Comparison of ENCODE assay signal across 25 cellular contexts in genomic region chr6:10507298-10507697, GRCh38. TPM values are rescaled to one million over a fixed set of nuclear protein-coding genes. Genes with fewer than 3 reads are reported as not detected.
DNase-seq lines count a peak whose midpoint lies in the region; ATAC-seq, FAIRE-seq and TF ChIP-seq lines count a peak whose summit lies in the region.
"Had no signal": no experiment of that assay in that cellular context is flagged by ENCODE, and none has a peak within 500 bp of the region (broad histone marks: within the 10 kb centered on the region; RNA-seq: fewer than 3 reads in every experiment).

No MANE protein-coding gene starts in this region.

- H3K4me3 Mint-ChIP-seq in natural killer cell treated with Interleukin-12 subunit alpha and Interleukin-12 subunit beta and Interleukin-15 and Interleukin-18, amount 100 ng/mL, for 72 hours = no peak overlapping the region
- no peak overlapping the region for H3K4me3 Mint-ChIP-seq in natural killer cell
- H3K4me3 Mint-ChIP-seq: B cell; CD4-positive, CD25-positive, alpha-beta regulatory T cell; CD8-positive, alpha-beta T cell had no signal

- no peak overlapping the region for H3K14ac ChIP-seq in trophoblast cell (ENCODE audit: low read length)

- POLR2A ChIA-PET in K562 (lab: Yijun Ruan, JAX) = interaction anchor here (0.6 kb wide), 1 partner anchor 1125 kb away, joined by 3 read pairs; no protein-coding TSS in a partner anchor

- H4K8ac ChIP-seq in trophoblast cell (ENCODE audit: low read depth, low read length) = no peak overlapping the region

- H3K27me3 ChIP-seq in K562 (ENCODE audit: control insufficient read depth in 2 of 2, insufficient read depth in 2 of 2, low read length in 2 of 2) (peaks cover 3 to 10% of the 10 kb centered on the region in 2 experiments; a peak in 3 of 5 replicates), trophoblast cell (ENCODE audit: insufficient read depth, low read length) (no peaks in the 10 kb centered on the region), right lobe of liver (no peaks in the 10 kb centered on the region), dorsolateral prefrontal cortex (peaks cover 0 to 24% (median under 1%) of the 10 kb centered on the region in 45 donors)
- H3K27me3 ChIP-seq: BLaER1 had no signal

- no peak for FAIRE-seq in K562 (lab: Jason Lieb, UNC)
- FAIRE-seq: A204.1, D721Med, GM19239, H1 had no signal

- no peaks in the 10 kb centered on the region for H3K9me3 Mint-ChIP-seq in natural killer cell treated with Interleukin-12 subunit alpha and Interleukin-12 subunit beta and Interleukin-15 and Interleukin-18, amount 100 ng/mL, for 72 hours
- no peaks in the 10 kb centered on the region for H3K9me3 Mint-ChIP-seq in natural killer cell
- H3K9me3 Mint-ChIP-seq: CD4-positive, CD25-positive, alpha-beta regulatory T cell; CD8-positive, alpha-beta T cell had no signal

- H2BK5ac ChIP-seq in trophoblast cell (ENCODE audit: low read depth, low read length, poor library complexity) = no peak overlapping the region

- no peak for DNase-seq in natural killer cell treated with Interleukin-12 subunit alpha and Interleukin-12 subunit beta and Interleukin-15 and Interleukin-18, amount 100 ng/mL, for 72 hours (ENCODE audit: low spot score)
- no peak for DNase-seq in natural killer cell
- DNase-seq in K562 (ENCODE audit: extremely low read depth in 1 of 4, low spot score in 3 of 4) = no peak
- no peak for DNase-seq in trophoblast cell
- DNase-seq in right lobe of liver = no peak
- no peak for DNase-seq in dorsolateral prefrontal cortex
- no peak for DNase-seq in NCI-H2081 (lab: John Stamatoyannopoulos, UW)
- DNase-seq: CD4-positive, CD25-positive, alpha-beta regulatory T cell; CD8-positive, alpha-beta T cell; DMS 273 treated with DMSO at 0.1 percent for 48 hours; DMS79; EL; GF-D8; GM23248; H7; HCEC 1CT had no signal

- H3K79me1 ChIP-seq in trophoblast cell (ENCODE audit: low read length) = no peaks in the 10 kb centered on the region

- no TSS peak for BruUV-seq in K562 (replicated peaks; lab: Mats Ljungman, UMichigan)

- intact Hi-C loops in natural killer cell (cut with micrococcal nuclease) (no loop called here), K562 (cut with micrococcal nuclease) (no loop called here), right lobe of liver (cut with DNase I) (no loop called here), dorsolateral prefrontal cortex (cut with DNase I) (no loop called here)

- H3K27me3 Mint-ChIP-seq in natural killer cell treated with Interleukin-12 subunit alpha and Interleukin-12 subunit beta and Interleukin-15 and Interleukin-18, amount 100 ng/mL, for 72 hours = peaks cover 19% of the 10 kb centered on the region in 2 donors
- H3K27me3 Mint-ChIP-seq in natural killer cell (ENCODE audit: low read depth in 2 of 2) = peaks cover 7 to 22% of the 10 kb centered on the region in 2 donors

- no peak overlapping the region for H2AFZ ChIP-seq in K562 (ENCODE audit: low read depth, low read length)
- H2AFZ ChIP-seq in trophoblast cell (ENCODE audit: insufficient read depth, low read length, poor library complexity) = no peak overlapping the region
- H2AFZ ChIP-seq: GM23248 had no signal

- no peak overlapping the region for H4K91ac ChIP-seq in trophoblast cell (ENCODE audit: low read depth, low read length)

- H3K4ac ChIP-seq in trophoblast cell (ENCODE audit: low read depth, low read length) = no peak overlapping the region

- in situ Hi-C loops in K562 (cut with MboI) = no loop called here

- no peak overlapping the region for H4K12ac ChIP-seq in trophoblast cell (ENCODE audit: low read depth, low read length)

- H3K27ac Mint-ChIP-seq in natural killer cell treated with Interleukin-12 subunit alpha and Interleukin-12 subunit beta and Interleukin-15 and Interleukin-18, amount 100 ng/mL, for 72 hours = peak overlapping the region in 1 of 2 donors; percentile 24
- no peak overlapping the region for H3K27ac Mint-ChIP-seq in natural killer cell
- H3K27ac Mint-ChIP-seq: B cell; CD4-positive, CD25-positive, alpha-beta regulatory T cell; CD8-positive, alpha-beta T cell had no signal

- CTCF ChIA-PET in K562 (lab: Yijun Ruan, JAX; ENCODE audit: low intra/inter-chr PET ratio) = interaction anchor here (0.6 kb wide), 1 partner anchor 38 kb away, joined by 6 read pairs; no protein-coding TSS in a partner anchor

- H3K4me3 ChIP-seq in K562 (no peak overlapping the region), trophoblast cell (ENCODE audit: low read depth, low read length) (no peak overlapping the region), right lobe of liver (no peak overlapping the region), dorsolateral prefrontal cortex (no peak overlapping the region)
- H3K4me3 ChIP-seq: BLaER1, GM23248 had no signal

- ATAC-seq in natural killer cell treated with Interleukin-12 subunit alpha and Interleukin-12 subunit beta and Interleukin-15 and Interleukin-18, amount 100 ng/mL, for 72 hours = peak; percentile 8 to 62
- ATAC-seq in natural killer cell = no peak
- no peak for ATAC-seq in K562
- no peak for ATAC-seq in right lobe of liver
- ATAC-seq in activated CD4-positive, CD25-positive, alpha-beta regulatory T cell treated with anti-CD3 and anti-CD28 coated beads, Interleukin-2, amount 50 U/mL, for 24 hours = no peak
- ATAC-seq: CD8-positive, alpha-beta T cell had no signal

- H4K20me1 ChIP-seq in K562 (replicated peaks; ENCODE audit: control insufficient read depth, insufficient read depth, low read length) = no peaks in the 10 kb centered on the region
- H4K20me1 ChIP-seq: BLaER1 had no signal

- WGBS in K562 (ENCODE audit: insufficient coverage, low coverage, missing lambda C conversion rate) = 22% methylated on average over 6 of the region's 6 CpGs
- WGBS in trophoblast cell (ENCODE audit: extremely low coverage, insufficient coverage, insufficient read length) = no CpG with 5 or more reads among the region's 6 CpGs
- WGBS in right lobe of liver (ENCODE audit: insufficient coverage, low coverage, low lambda C conversion rate, missing lambda C conversion rate) = 55% methylated on average over 6 of the region's 6 CpGs

- H3K27ac ChIP-seq in K562 (ENCODE audit: extremely low read depth, low read depth, low read length) (no peak overlapping the region), trophoblast cell (ENCODE audit: low read depth, low read length) (no peak overlapping the region), right lobe of liver (no peak overlapping the region), dorsolateral prefrontal cortex (no peak overlapping the region)
- H3K27ac ChIP-seq: 22Rv1, BLaER1, C4-2B, GM23248 had no signal

- H3K36me3 Mint-ChIP-seq in natural killer cell treated with Interleukin-12 subunit alpha and Interleukin-12 subunit beta and Interleukin-15 and Interleukin-18, amount 100 ng/mL, for 72 hours = no peaks in the 10 kb centered on the region
- H3K36me3 Mint-ChIP-seq in natural killer cell = no peaks in the 10 kb centered on the region
- H3K36me3 Mint-ChIP-seq: CD4-positive, CD25-positive, alpha-beta regulatory T cell; CD8-positive, alpha-beta T cell had no signal

- no peaks in the 10 kb centered on the region for H3K79me2 ChIP-seq in K562 (ENCODE audit: control insufficient read depth, insufficient read depth, low read length)
- H3K79me2 ChIP-seq in trophoblast cell (ENCODE audit: control insufficient read depth, insufficient read depth, low read length, poor library complexity) = no peaks in the 10 kb centered on the region

- no peaks in the 10 kb centered on the region for H3K9me1 ChIP-seq in K562 (ENCODE audit: control insufficient read depth, insufficient read depth, low read length)

- no peak for TF ChIP-seq CTCF in natural killer cell (IDR thresholded peaks at IDR 0.05)
- TF ChIP-seq CTCF in K562 (IDR thresholded peaks at IDR 0.05 in 2 of 3, conservative IDR thresholded peaks at IDR 0.05 in 1 of 3; ENCODE audit: insufficient read depth in 2 of 3, low read depth in 1 of 3, low read length in 3 of 3) = no peak
- TF ChIP-seq CTCF in right lobe of liver (IDR thresholded peaks at IDR 0.05) = no peak
- TF ChIP-seq CTCF in dorsolateral prefrontal cortex (IDR thresholded peaks at IDR 0.05 in 54 of 56, conservative IDR thresholded peaks at IDR 0.05 in 2 of 56; ENCODE audit: low read depth in 1 of 56, partially characterized antibody in 56 of 56) = no peak

- H3K4me1 Mint-ChIP-seq in natural killer cell treated with Interleukin-12 subunit alpha and Interleukin-12 subunit beta and Interleukin-15 and Interleukin-18, amount 100 ng/mL, for 72 hours (ENCODE audit: low read depth in 2 of 2) = peaks cover 13 to 19% of the 10 kb centered on the region in 2 donors
- peaks cover 5 to 11% of the 10 kb centered on the region in 2 donors for H3K4me1 Mint-ChIP-seq in natural killer cell

- no peaks in the 10 kb centered on the region for H3K36me3 ChIP-seq in K562 (ENCODE audit: control insufficient read depth, insufficient read depth, low read length)
- no peaks in the 10 kb centered on the region for H3K36me3 ChIP-seq in trophoblast cell (ENCODE audit: control insufficient read depth in 1 of 2, insufficient read depth in 2 of 2, low read length in 2 of 2)
- no peaks in the 10 kb centered on the region for H3K36me3 ChIP-seq in right lobe of liver
- H3K36me3 ChIP-seq: BLaER1 had no signal

- no peak overlapping the region for H3K18ac ChIP-seq in trophoblast cell (ENCODE audit: low read length)

- no peak overlapping the region for H3K9ac ChIP-seq in K562 (ENCODE audit: insufficient read depth in 1 of 2, low read depth in 2 of 2, low read length in 2 of 2)
- H3K9ac ChIP-seq in trophoblast cell (ENCODE audit: low read length) = no peak overlapping the region
- H3K9ac ChIP-seq: BLaER1, GM23248 had no signal

- TF ChIP-seq EP300 in K562 (IDR thresholded peaks at IDR 0.05; ENCODE audit: low read length) = no peak

- H2AK5ac ChIP-seq in trophoblast cell (ENCODE audit: low read length) = no peak overlapping the region

- peak overlapping the region; percentile 61 for H3K23ac ChIP-seq in trophoblast cell (ENCODE audit: low read length)

- H3K4me2 ChIP-seq in K562 (ENCODE audit: insufficient read depth, low read length) = no peak overlapping the region
- H3K4me2 ChIP-seq in trophoblast cell (ENCODE audit: low read length) = no peak overlapping the region
- H3K4me2 ChIP-seq: BLaER1 had no signal

- no peak overlapping the region for H2BK12ac ChIP-seq in trophoblast cell (ENCODE audit: low read length)

- TF ChIP-seq POLR2A in K562 (conservative IDR thresholded peaks at IDR 0.05) (no peak), right lobe of liver (IDR thresholded peaks at IDR 0.05) (no peak)

- H3K4me1 ChIP-seq in K562 (replicated peaks in 1 of 2; ENCODE audit: control insufficient read depth in 2 of 2, insufficient read depth in 2 of 2, low read length in 2 of 2) (no peaks in the 10 kb centered on the region; a peak in 1 of 5 replicates), trophoblast cell (ENCODE audit: control insufficient read depth in 1 of 2, insufficient read depth in 2 of 2, low read length in 2 of 2) (peaks cover 3 to 4% of the 10 kb centered on the region in 2 experiments), right lobe of liver (no peaks in the 10 kb centered on the region)
- H3K4me1 ChIP-seq: BLaER1 had no signal

- H3K9me3 ChIP-seq in K562 (replicated peaks; ENCODE audit: control insufficient read depth, insufficient read depth, low read depth, low read length) (no peaks in the 10 kb centered on the region), trophoblast cell (ENCODE audit: insufficient read depth, low read depth, low read length) (no peaks in the 10 kb centered on the region), right lobe of liver (no peaks in the 10 kb centered on the region)
- H3K9me3 ChIP-seq: BLaER1 had no signal

- TF ChIP-seq RAD21 in K562 (CRISPR knock-in tag; conservative IDR thresholded peaks at IDR 0.05 in 1 of 2, IDR thresholded peaks at IDR 0.05 in 1 of 2) = no peak

- H2BK120ac ChIP-seq in trophoblast cell (ENCODE audit: insufficient read depth, low read length, poor library complexity) = no peak overlapping the region

RNA-seq across cellular contexts. Expression of gene GCNT2, which starts 13.9 kb away (rescaled TPM):
- total RNA-seq in natural killer cell treated with Interleukin-12 subunit alpha and Interleukin-12 subunit beta and Interleukin-15 and Interleukin-18, amount 100 ng/mL, for 72 hours = 1 to 10 TPM; 2.4 to 6.9 TPM
- total RNA-seq in natural killer cell = 1 to 10 TPM in 1 of 3 donors, under 1 TPM in 2; 0.79 to 4.7 (median 0.80) TPM
- total RNA-seq in K562 (2011; cell fraction: chromatin; rRNA removed; ENCODE audit: low replicate concordance) = 8.1 and 18.1 TPM in 2 replicates
- total RNA-seq in K562 (2011; cell fraction: nucleolus; rRNA removed) = 3.3 and 3.9 TPM in 2 replicates
- total RNA-seq in K562 (2011; cell fraction: nucleoplasm; rRNA removed) = 3.7 and 5.9 TPM in 2 replicates
- total RNA-seq in K562 (2014; rRNA removed) = 1.0 and 1.3 TPM in 2 replicates
- 2.0 and 2.2 TPM in 2 replicates for total RNA-seq in K562 (2014; rRNA removed; fragmentation: Illumina TruSeq; extraction: Trizol)
- 1.7 and 2.6 TPM in 2 replicates for total RNA-seq in K562 (2015; rRNA removed; fragmentation: Illumina TruSeq; extraction: Trizol)
- total RNA-seq in K562 (2021) = 1.3 and 1.8 TPM in 2 replicates
- 0.54 and 0.78 TPM in 2 replicates for polyA plus RNA-seq in K562 (2011; rRNA removed)
- 0.07 and 0.24 TPM in 2 replicates for polyA plus RNA-seq in K562 (2011; cell fraction: cytosol; rRNA removed)
- polyA plus RNA-seq in K562 (2011; cell fraction: nucleus; rRNA removed) = 0.52 and 0.68 TPM in 2 replicates
- polyA plus RNA-seq in K562 (2012) = 1.6 and 1.7 TPM in 2 replicates
- 1.4 and 1.6 TPM in 2 replicates for polyA plus RNA-seq in K562 (2014; fragmentation: Illumina TruSeq; extraction: Trizol)
- polyA plus RNA-seq in K562 (2014; fragmentation: Nextera tagmentation; extraction: Ambion mirVana) = 1 to 10 TPM; 1.1 to 1.4 TPM
- polyA plus RNA-seq in K562 (2014; rRNA removed) = 1.4 and 1.9 TPM in 2 replicates
- 1.2 and 1.6 TPM in 2 replicates for polyA minus RNA-seq in K562 (2011; rRNA and poly(A)+ RNA removed)
- not detected in 2 replicates for polyA minus RNA-seq in K562 (2011; cell fraction: cytosol; rRNA and poly(A)+ RNA removed)
- polyA minus RNA-seq in K562 (2011; cell fraction: nucleus; rRNA and poly(A)+ RNA removed) = 0.67 and 0.81 TPM in 2 replicates
- 16.5 and 17.2 TPM in 2 replicates for polyA plus RNA-seq in trophoblast cell (2013)
- total RNA-seq in right lobe of liver = 10 to 100 TPM in 2 of 6 experiments, 1 to 10 TPM in 4; 6.6 to 10.5 (median 9.3) TPM
- total RNA-seq in dorsolateral prefrontal cortex = 1 to 10 TPM; 1.4 to 8.0 (median 3.3) TPM
- total RNA-seq: GM23248 had no signal
- polyA plus RNA-seq: GM23248 had no signal

Comparison
In these comparisons a context has a peak if more than half of its experiments do, and no peak if none do; other contexts are left out.
1. ATAC-seq: peak in natural killer cell treated with Interleukin-12 subunit alpha and Interleukin-12 subunit beta and Interleukin-15 and Interleukin-18, amount 100 ng/mL, for 72 hours (2 of 2); none in natural killer cell (0 of 3), K562 (single experiment), right lobe of liver (0 of 4) and activated CD4-positive, CD25-positive, alpha-beta regulatory T cell treated with anti-CD3 and anti-CD28 coated beads, Interleukin-2, amount 50 U/mL, for 24 hours (0 of 2).